In genomic region chr2:46062637-46063412, GRCh38 we compare ENCODE assay signal across 8 cellular contexts.
DNase-seq lines count a peak whose midpoint lies in the region; ATAC-seq, FAIRE-seq and TF ChIP-seq lines count a peak whose summit lies in the region.

No MANE protein-coding gene starts in this region.

- BruUV-seq in endothelial cell of umbilical vein (replicated peaks; lab: Mats Ljungman, UMichigan), result no TSS peak

- peak overlapping the region; percentile 17 for H3K9ac ChIP-seq in endothelial cell of umbilical vein (replicated peaks; ENCODE audit: extremely low read depth, insufficient read depth, low read length)

- H3K9me3 ChIP-seq in endothelial cell of umbilical vein (replicated peaks; ENCODE audit: control insufficient read depth, insufficient read depth, low read length), result no peaks in the 10 kb centered on the region

- H3K79me2 ChIP-seq in endothelial cell of umbilical vein (ENCODE audit: control insufficient read depth, insufficient read depth, low read length), result no peaks in the 10 kb centered on the region

- no peaks in the 10 kb centered on the region for H3K9me3 Mint-ChIP-seq in CD14-positive monocyte

- dilution Hi-C loops in endothelial cell of umbilical vein (cut with MboI; ENCODE audit: extremely low pct_ligation_motif_present, low sequenced_read_pairs), result no loop called here

- TF ChIP-seq CTCF in CD14-positive monocyte (IDR thresholded peaks at IDR 0.05), result peak; percentile 89
- peak; percentile 83 to 93 for TF ChIP-seq CTCF in endothelial cell of umbilical vein (IDR thresholded peaks at IDR 0.05; ENCODE audit: extremely low read depth in 1 of 2, insufficient read depth in 1 of 2, low read depth in 1 of 2, low read length in 2 of 2)

- FAIRE-seq in endothelial cell of umbilical vein (lab: Jason Lieb, UNC), result peak; percentile 85

- H2AFZ ChIP-seq in endothelial cell of umbilical vein (ENCODE audit: low read depth, low read length), result peak overlapping the region; percentile 14

- no peaks in the 10 kb centered on the region for H3K27me3 ChIP-seq in endothelial cell of umbilical vein (ENCODE audit: control insufficient read depth in 2 of 2, insufficient read depth in 2 of 2, low read length in 2 of 2)

- H3K36me3 Mint-ChIP-seq in CD14-positive monocyte, result no peaks in the 10 kb centered on the region

- H3K4me3 Mint-ChIP-seq in CD14-positive monocyte, result peak overlapping the region in 1 of 2 donors; percentile 39

- peaks cover 3% of the 10 kb centered on the region for H3K4me1 Mint-ChIP-seq in CD14-positive monocyte

- H3K27me3 Mint-ChIP-seq in CD14-positive monocyte (ENCODE audit: low read depth in 3 of 3), result peaks cover 0 to 1% (median 0%) of the 10 kb centered on the region in 3 donors

- peaks cover 38% of the 10 kb centered on the region for H3K4me1 ChIP-seq in endothelial cell of umbilical vein (ENCODE audit: control insufficient read depth, extremely low read depth, insufficient read depth, low read length)

- POLR2A ChIA-PET in endothelial cell of umbilical vein (lab: Charles Lee), result interaction anchor here (0.7 to 1.7 kb wide), 2 partner anchors 125 to 234 kb away, joined by 4 to 19 read pairs; partner anchors contain the start of gene EPAS1

- peak; percentile 65 for DNase-seq in CD14-positive monocyte (ENCODE audit: low spot score)
- peak; percentile 61 for DNase-seq in HS-5 (ENCODE audit: low read depth)
- DNase-seq in NOMO-1 (lab: John Stamatoyannopoulos, UW; ENCODE audit: unreplicated experiment in 2 of 2), result peak; percentile 17 to 72
- DNase-seq in activated CD8-positive, alpha-beta memory T cell treated with anti-CD3 and anti-CD28 coated beads for 4 hours (ENCODE audit: low read depth in 2 of 2), result peak; percentile 23 to 33
- DNase-seq in endothelial cell of umbilical vein (ENCODE audit: low read depth, low spot score), result peak; percentile 91
- DNase-seq in middle frontal gyrus (ENCODE audit: extremely low spot score, low spot score), result peak; percentile 45
- DNase-seq in stimulated activated CD8-positive, alpha-beta memory T cell treated with anti-CD3 and anti-CD28 coated beads, Interleukin-4, amount 100 ng/mL, for 1 hour (ENCODE audit: low read depth in 2 of 2, low spot score in 1 of 2), result peak; percentile 35 to 41

- H3K4me2 ChIP-seq in endothelial cell of umbilical vein (ENCODE audit: insufficient read depth, low read length), result peak overlapping the region; percentile 7

- H3K4me3 ChIP-seq in endothelial cell of umbilical vein (replicated peaks in 1 of 3; ENCODE audit: insufficient read depth in 1 of 3, low read depth in 1 of 3, low read length in 3 of 3), result no peak overlapping the region

- intact Hi-C loops in CD14-positive monocyte (cut with micrococcal nuclease) (loop anchor here in 1 of 2 donors (5.0 to 10.0 kb wide), 2 partner anchors 304 to 392 kb away; no protein-coding TSS in a partner anchor), endothelial cell of umbilical vein (cut with micrococcal nuclease) (loop anchor here (1.0 to 2.0 kb wide), 8 partner anchors 34 to 302 kb away; no protein-coding TSS in a partner anchor)

- CTCF ChIA-PET in endothelial cell of umbilical vein (lab: Charles Lee), result interaction anchor here (0.6 to 2.8 kb wide), 83 partner anchors 9 to 397 kb away, joined by 3 to 44 read pairs (median 6); partner anchors contain the start of gene EPAS1

- no peak overlapping the region for H3K27ac Mint-ChIP-seq in CD14-positive monocyte

- H4K20me1 ChIP-seq in endothelial cell of umbilical vein (replicated peaks; ENCODE audit: control insufficient read depth, extremely low read depth, insufficient read depth, low read length), result no peaks in the 10 kb centered on the region

- peak overlapping the region; percentile 10 for H3K27ac ChIP-seq in endothelial cell of umbilical vein (ENCODE audit: insufficient read depth, low read depth, low read length)

- H3K9me1 ChIP-seq in endothelial cell of umbilical vein (replicated peaks; ENCODE audit: control insufficient read depth, extremely low read depth, insufficient read depth, low read length), result no peaks in the 10 kb centered on the region

- TF ChIP-seq POLR2A in endothelial cell of umbilical vein (IDR thresholded peaks at IDR 0.05; ENCODE audit: low read depth, low read length), result no peak

- no peaks in the 10 kb centered on the region for H3K36me3 ChIP-seq in endothelial cell of umbilical vein (ENCODE audit: control insufficient read depth in 2 of 2, extremely low read depth in 1 of 2, insufficient read depth in 2 of 2, low read length in 2 of 2)

- ATAC-seq in HG03565 (IDR thresholded peaks at IDR 0.05; ENCODE audit: unreplicated experiment), result no peak

TF ChIP-seq in endothelial cell of umbilical vein, 7 proteins besides CTCF, POLR2A, EP300 and RAD21:
- TF ChIP-seq GATA2 (IDR thresholded peaks at IDR 0.05; ENCODE audit: insufficient read depth, insufficient read length, low read depth, low read length) (no peak), MAX (IDR thresholded peaks at IDR 0.05; ENCODE audit: insufficient read depth, insufficient read length) (no peak), POLR2AphosphoS5 (IDR thresholded peaks at IDR 0.05; ENCODE audit: insufficient read depth, low read depth, low read length) (no peak), MYC (IDR thresholded peaks at IDR 0.05; ENCODE audit: low read depth, low read length) (no peak), FOS (IDR thresholded peaks at IDR 0.05; ENCODE audit: borderline replicate concordance, insufficient read depth, low read length) (no peak), JUN (IDR thresholded peaks at IDR 0.05; ENCODE audit: borderline replicate concordance, insufficient read depth, insufficient read length, low read depth) (no peak), EZH2 (IDR thresholded peaks at IDR 0.05; ENCODE audit: borderline replicate concordance, low read depth, low read length, severe bottlenecking) (no peak)
TF ChIP-seq in endothelial cell of umbilical vein: peak in this region for 0.

Comparison
In these comparisons a context has a peak if more than half of its experiments do, and no peak if none do; other contexts are left out.
1. DNase-seq: peak in every context shown above with its lines; median percentile 91 in endothelial cell of umbilical vein; 65 in CD14-positive monocyte; 61 in HS-5; 45 in middle frontal gyrus; 44 in NOMO-1; 38 in stimulated activated CD8-positive, alpha-beta memory T cell treated with anti-CD3 and anti-CD28 coated beads, Interleukin-4, amount 100 ng/mL, for 1 hour; 28 in activated CD8-positive, alpha-beta memory T cell treated with anti-CD3 and anti-CD28 coated beads for 4 hours.